18 cellular contexts compared by ENCODE assay signal in the genomic region with DNA sequence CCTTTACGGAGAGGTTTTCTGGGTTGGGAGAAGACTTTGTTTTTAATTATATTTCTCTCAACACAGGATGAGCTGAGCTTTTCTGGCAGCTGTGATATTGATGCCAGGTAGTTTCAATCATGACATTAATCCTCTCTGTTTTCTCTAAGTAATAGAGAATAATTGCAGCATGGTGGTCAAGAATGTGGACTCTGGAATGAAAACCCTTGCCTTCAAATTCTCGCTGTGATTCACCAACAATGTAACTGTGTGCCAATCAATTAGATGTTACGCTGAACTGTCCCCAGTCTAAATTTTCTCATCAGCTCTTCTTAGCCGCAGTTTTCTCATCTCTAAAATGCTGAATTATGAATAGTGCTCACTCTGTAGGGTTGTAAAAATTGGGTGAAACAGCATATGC.
"Had no signal": no experiment of that assay in that cellular context is flagged by ENCODE, and none has a peak within 500 bp of the region (broad histone marks: within the 10 kb centered on the region; RNA-seq: fewer than 3 reads in every experiment).

No MANE protein-coding gene starts in this region.

- H3K27me3 ChIP-seq: upper lobe of left lung had no signal

- H3K27ac ChIP-seq: prostate gland, upper lobe of left lung had no signal

- H3K9me3 ChIP-seq: prostate gland, upper lobe of left lung had no signal

- H3K4me3 ChIP-seq: prostate gland, upper lobe of left lung had no signal

- H3K9me3 Mint-ChIP-seq: activated CD8-positive, alpha-beta T cell treated with anti-CD3 and anti-CD28 coated beads for 36 hours; activated T-cell treated with anti-CD3 and anti-CD28 coated beads, Interleukin-2, amount 50 U/mL, for 4 hours had no signal

- H3K36me3 ChIP-seq: prostate gland, upper lobe of left lung had no signal

- H3K4me3 Mint-ChIP-seq: activated B cell treated with CpG ODN at 0.5 μM for 24 hours; activated CD8-positive, alpha-beta T cell treated with anti-CD3 and anti-CD28 coated beads for 36 hours; activated T-cell treated with anti-CD3 and anti-CD28 coated beads, Interleukin-2, amount 50 U/mL, for 4 hours; nephron progenitor cell; T-helper 17 cell had no signal

- H3K4me1 ChIP-seq: prostate gland, upper lobe of left lung had no signal

- DNase-seq: activated B cell treated with CpG ODN at 0.5 μM for 24 hours; activated CD4-positive, alpha-beta T cell treated with anti-CD3 and anti-CD28 coated beads for 48 hours; activated CD8-positive, alpha-beta T cell treated with anti-CD3 and anti-CD28 coated beads for 36 hours; activated effector memory CD4-positive, alpha-beta T cell treated with Interleukin-2 at 50 U/mL for 16 hours; activated T-cell treated with anti-CD3 and anti-CD28 coated beads, Interleukin-2, amount 50 U/mL, for 4 hours; kidney glomerular epithelial cell; mesenchymal stem cell; nephron progenitor cell; right cardiac atrium; small intestine; stimulated activated CD4-positive, alpha-beta T cell treated with anti-CD3 and anti-CD28 coated beads, Interleukin-4, amount 100 ng/mL, for 24 hours; stimulated activated CD8-positive, alpha-beta memory T cell treated with anti-CD3 and anti-CD28 coated beads, Interleukin-4, amount 100 ng/mL, for 48 hours; stimulated activated naive CD4-positive, alpha-beta T cell treated with Interleukin-2 at 50 U/mL for 16 hours; T-helper 17 cell; upper lobe of left lung had no signal

- H3K4me1 Mint-ChIP-seq: activated B cell treated with CpG ODN at 0.5 μM for 24 hours, nephron progenitor cell, T-helper 17 cell had no signal

- ATAC-seq: activated CD8-positive, alpha-beta T cell treated with anti-CD3 and anti-CD28 coated beads for 36 hours; activated naive CD4-positive, alpha-beta T cell treated with anti-CD3 and anti-CD28 coated beads, Interleukin-2, amount 50 U/mL, for 72 hours; activated T-cell treated with anti-CD3 and anti-CD28 coated beads, Interleukin-2, amount 50 U/mL, for 4 hours; esophagus mucosa; right cardiac atrium; T-helper 17 cell had no signal

- H3K27ac Mint-ChIP-seq: activated B cell treated with CpG ODN at 0.5 μM for 24 hours; activated CD8-positive, alpha-beta T cell treated with anti-CD3 and anti-CD28 coated beads for 36 hours; activated naive CD4-positive, alpha-beta T cell treated with anti-CD3 and anti-CD28 coated beads, Interleukin-2, amount 50 U/mL, for 72 hours; nephron progenitor cell; T-helper 17 cell had no signal
